Comparison of ENCODE assay signal across 9 cellular contexts in genomic region chr6:82365011-82365751, GRCh38. TPM values are rescaled to one million over a fixed set of nuclear protein-coding genes. Genes with fewer than 3 reads are reported as not detected.
DNase-seq lines count a peak whose midpoint lies in the region; ATAC-seq and TF ChIP-seq lines count a peak whose summit lies in the region.
"Had no signal": no experiment of that assay in that cellular context is flagged by ENCODE, and none has a peak within 500 bp of the region (broad histone marks: within the 10 kb centered on the region; RNA-seq: fewer than 3 reads in every experiment).

No MANE protein-coding gene starts in this region.

- H3K36me3 ChIP-seq in heart right ventricle = peaks cover 0 to 4% (median 0%) of the 10 kb centered on the region in 9 donors
- peaks cover 3% of the 10 kb centered on the region in 2 experiments for H3K36me3 ChIP-seq in trophoblast cell (ENCODE audit: control insufficient read depth in 1 of 2, insufficient read depth in 2 of 2, low read length in 2 of 2)

- peak; percentile 48 for DNase-seq in NCI-H2196 (lab: John Stamatoyannopoulos, UW; ENCODE audit: unreplicated experiment)
- DNase-seq in NCI-H2196 treated with DMSO at 0.1 percent for 48 hours (lab: John Stamatoyannopoulos, UW; ENCODE audit: unreplicated experiment) = no peak
- DNase-seq in HL-60 (ENCODE audit: low read depth in 1 of 2, low spot score in 1 of 2) = no peak
- DNase-seq in activated T-cell treated with anti-CD3 and anti-CD28 coated beads, Interleukin-2, amount 50 U/mL, for 72 hours = peak; percentile 4 to 11
- DNase-seq in heart right ventricle = peak in 1 of 2 donors; percentile 12
- peak; percentile 76 to 77 for DNase-seq in trophoblast cell
- no peak for DNase-seq in NCI-H510A (lab: John Stamatoyannopoulos, UW)

- intact Hi-C loops in heart right ventricle (cut with DNase I) = loop anchor here in 1 of 10 donors (10.0 kb wide), 1 partner anchor 690 kb away; no protein-coding TSS in a partner anchor

- TF ChIP-seq CTCF in HL-60 (IDR thresholded peaks at IDR 0.05; ENCODE audit: insufficient read depth, low read length) = no peak
- no peak for TF ChIP-seq CTCF in heart right ventricle (IDR thresholded peaks at IDR 0.05)

- no peak overlapping the region for H3K27ac ChIP-seq in HL-60 (replicated peaks)
- peak overlapping the region in 8 of 10 donors; percentile 30 to 85 (median 74) for H3K27ac ChIP-seq in heart right ventricle
- H3K27ac ChIP-seq in trophoblast cell (ENCODE audit: low read depth, low read length) = peak overlapping the region; percentile 90
- H3K27ac ChIP-seq: C4-2B had no signal

- peak overlapping the region; percentile 36 for H3K18ac ChIP-seq in trophoblast cell (ENCODE audit: low read length)

- peak overlapping the region; percentile 22 for H2BK5ac ChIP-seq in trophoblast cell (ENCODE audit: low read depth, low read length, poor library complexity)

- H3K14ac ChIP-seq in trophoblast cell (ENCODE audit: low read length) = peak overlapping the region; percentile 25

- peak overlapping the region; percentile 78 for H3K4me2 ChIP-seq in trophoblast cell (ENCODE audit: low read length)

- H3K79me2 ChIP-seq in trophoblast cell (ENCODE audit: control insufficient read depth, insufficient read depth, low read length, poor library complexity) = peaks cover 10% of the 10 kb centered on the region

- H3K27me3 ChIP-seq in HL-60 (ENCODE audit: insufficient read depth, poor library complexity, severe bottlenecking) (peaks cover 65% of the 10 kb centered on the region), heart right ventricle (peaks cover 0 to 64% (median 44%) of the 10 kb centered on the region in 7 donors), trophoblast cell (ENCODE audit: insufficient read depth, low read length) (no peaks in the 10 kb centered on the region)

- H3K4me1 ChIP-seq in heart right ventricle (peaks cover 0 to 27% (median 13%) of the 10 kb centered on the region in 9 donors), trophoblast cell (ENCODE audit: control insufficient read depth in 1 of 2, insufficient read depth in 2 of 2, low read length in 2 of 2) (peaks cover 3 to 9% of the 10 kb centered on the region in 2 experiments)

- peak overlapping the region; percentile 51 for H3K9ac ChIP-seq in trophoblast cell (ENCODE audit: low read length)

- no peak overlapping the region for H2BK12ac ChIP-seq in trophoblast cell (ENCODE audit: low read length)

- no peaks in the 10 kb centered on the region for H3K9me3 Mint-ChIP-seq in activated T-cell treated with anti-CD3 and anti-CD28 coated beads, Interleukin-2, amount 50 U/mL, for 72 hours

- H3K4ac ChIP-seq in trophoblast cell (ENCODE audit: low read depth, low read length) = peak overlapping the region; percentile 3

- H4K8ac ChIP-seq in trophoblast cell (ENCODE audit: low read depth, low read length) = peak overlapping the region; percentile 1

- peak overlapping the region; percentile 16 for H4K91ac ChIP-seq in trophoblast cell (ENCODE audit: low read depth, low read length)

- no peaks in the 10 kb centered on the region for H3K36me3 Mint-ChIP-seq in activated T-cell treated with anti-CD3 and anti-CD28 coated beads, Interleukin-2, amount 50 U/mL, for 72 hours (ENCODE audit: insufficient read depth in 2 of 2)

- no peak overlapping the region for H2BK120ac ChIP-seq in trophoblast cell (ENCODE audit: insufficient read depth, low read length, poor library complexity)

- peaks cover 18% of the 10 kb centered on the region for H3K79me1 ChIP-seq in trophoblast cell (ENCODE audit: low read length)

- peaks cover 20% of the 10 kb centered on the region for H3K4me1 Mint-ChIP-seq in activated T-cell treated with anti-CD3 and anti-CD28 coated beads, Interleukin-2, amount 50 U/mL, for 72 hours (ENCODE audit: low read depth)

- H3K27ac Mint-ChIP-seq in activated T-cell treated with anti-CD3 and anti-CD28 coated beads, Interleukin-2, amount 50 U/mL, for 72 hours = no peak overlapping the region

- no peaks in the 10 kb centered on the region for H3K9me3 ChIP-seq in heart right ventricle
- peaks cover 2% of the 10 kb centered on the region for H3K9me3 ChIP-seq in trophoblast cell (ENCODE audit: insufficient read depth, low read depth, low read length)

- peak overlapping the region; percentile 76 to 82 for H3K4me3 Mint-ChIP-seq in activated T-cell treated with anti-CD3 and anti-CD28 coated beads, Interleukin-2, amount 50 U/mL, for 72 hours

- no peak overlapping the region for H3K23ac ChIP-seq in trophoblast cell (ENCODE audit: low read length)

- peaks cover 62% of the 10 kb centered on the region for H3K27me3 Mint-ChIP-seq in activated T-cell treated with anti-CD3 and anti-CD28 coated beads, Interleukin-2, amount 50 U/mL, for 72 hours (ENCODE audit: low read depth)

- no peak overlapping the region for H4K12ac ChIP-seq in trophoblast cell (ENCODE audit: low read depth, low read length)

- H2AFZ ChIP-seq in trophoblast cell (ENCODE audit: insufficient read depth, low read length, poor library complexity) = no peak overlapping the region

- no peak overlapping the region for H2AK5ac ChIP-seq in trophoblast cell (ENCODE audit: low read length)

- WGBS in heart right ventricle, 2 donors = 8 to 13% methylated on average over 67 of the region's 67 CpGs
- no CpG with 5 or more reads among the region's 67 CpGs for WGBS in trophoblast cell (ENCODE audit: extremely low coverage, insufficient coverage, insufficient read length)

- peak overlapping the region; percentile 49 for H3K4me3 ChIP-seq in HL-60 (replicated peaks; ENCODE audit: insufficient read depth, low read length)
- peak overlapping the region; percentile 34 to 80 (median 68) for H3K4me3 ChIP-seq in heart right ventricle
- H3K4me3 ChIP-seq in trophoblast cell (ENCODE audit: low read depth, low read length) = peak overlapping the region; percentile 78

- ATAC-seq in activated T-cell treated with anti-CD3 and anti-CD28 coated beads, Interleukin-2, amount 50 U/mL, for 72 hours (replicated peaks in 1 of 2) = peak; percentile 39 to 45
- peak in 5 of 8 donors; percentile 8 to 38 (median 14) for ATAC-seq in heart right ventricle
- ATAC-seq in HG03457 (IDR thresholded peaks at IDR 0.05; ENCODE audit: unreplicated experiment) = no peak

RNA-seq across cellular contexts. Expression of gene TPBG, which starts 1.6 kb away (rescaled TPM):
- under 1 TPM; 0.07 to 0.56 TPM for total RNA-seq in activated T-cell treated with anti-CD3 and anti-CD28 coated beads, Interleukin-2, amount 50 U/mL, for 72 hours
- 1 to 10 TPM; 1.4 to 3.5 (median 2.1) TPM for total RNA-seq in heart right ventricle
- 1 to 10 TPM; 1.8 to 3.1 TPM for polyA plus RNA-seq in heart right ventricle
- 36.8 and 40.2 TPM in 2 replicates for polyA plus RNA-seq in trophoblast cell (2013)

Comparison
In these comparisons a context has a peak if more than half of its experiments do, and no peak if none do; other contexts are left out.
1. DNase-seq: peak in NCI-H2196 (single experiment), activated T-cell treated with anti-CD3 and anti-CD28 coated beads, Interleukin-2, amount 50 U/mL, for 72 hours (2 of 2) and trophoblast cell (2 of 2); none in NCI-H2196 treated with DMSO at 0.1 percent for 48 hours (single experiment), HL-60 (0 of 2) and NCI-H510A (single experiment).
2. Peak in every context shown above with its lines, with median percentiles within 50 percentile points of each other: H3K4me3 ChIP-seq.